22 cellular contexts compared by ENCODE assay signal in genomic region chr1:214417545-214418210, GRCh38.
DNase-seq lines count a peak whose midpoint lies in the region; ATAC-seq, FAIRE-seq and TF ChIP-seq lines count a peak whose summit lies in the region.
"Had no signal": no experiment of that assay in that cellular context is flagged by ENCODE, and none has a peak within 500 bp of the region (broad histone marks: within the 10 kb centered on the region; RNA-seq: fewer than 3 reads in every experiment).

No MANE protein-coding gene starts in this region.

- peaks cover 4% of the 10 kb centered on the region; the same call in 1 of the 2 replicates for H3K79me1 ChIP-seq in H1 (ENCODE audit: low read depth, low read length)

- H3K4ac ChIP-seq in H1 (replicated peaks; ENCODE audit: insufficient read length, low read depth, low read length) = no peak overlapping the region

- H3K23ac ChIP-seq in H1 (ENCODE audit: insufficient read length) = no peak overlapping the region

- peak overlapping the region; percentile 97 for H2AK5ac ChIP-seq in H1 (ENCODE audit: low read depth, low read length)

- H3K56ac ChIP-seq in H1 (replicated peaks; ENCODE audit: insufficient read length, low read depth, low read length) = no peak overlapping the region

- CTCF ChIA-PET in H1 (lab: Charles Lee; ENCODE audit: partially characterized antibody) = interaction anchor here (0.8 to 2.0 kb wide), 5 partner anchors 10 to 167 kb away, joined by 3 to 5 read pairs (median 3); no protein-coding TSS in a partner anchor

- peak overlapping the region; percentile 46; the same call in 1 of the 2 replicates for H4K8ac ChIP-seq in H1 (ENCODE audit: extremely low read depth, insufficient read depth, low read length)

- TF ChIP-seq POLR2A in H1 (IDR thresholded peaks at IDR 0.05; ENCODE audit: control extremely low read depth in 1 of 2, low read depth in 2 of 2, low read length in 2 of 2) = no peak
- no peak for TF ChIP-seq POLR2A in gastrocnemius medialis (IDR thresholded peaks at IDR 0.05)

- H3K27ac ChIP-seq in HUES6 (ENCODE audit: low read depth, low read length) = peak overlapping the region; percentile 22; the same call in 1 of the 2 replicates
- 0 out of 2 replicates have a peak overlapping the region, but pooled peaks have one; percentile 47 for H3K27ac ChIP-seq in H1 (ENCODE audit: low read depth, low read length)
- H3K27ac ChIP-seq in gastrocnemius medialis = peak overlapping the region; percentile 38 to 61 (median 48)

- H3K23me2 ChIP-seq in H1 (ENCODE audit: low read depth, low read length) = no peaks in the 10 kb centered on the region

- peaks cover 50% of the 10 kb centered on the region for H3K4me1 ChIP-seq in HUES6 (ENCODE audit: control insufficient read depth, insufficient read depth, low read length)
- H3K4me1 ChIP-seq in H1 (replicated peaks in 1 of 4; ENCODE audit: control insufficient read depth in 3 of 4, insufficient read depth in 4 of 4, low read length in 3 of 4) = peaks cover 2 to 12% (median 7%) of the 10 kb centered on the region in 4 experiments; a peak in 4 of 7 replicates
- H3K4me1 ChIP-seq in gastrocnemius medialis = peaks cover 59 to 70% of the 10 kb centered on the region in 2 donors

- intact Hi-C loops in gastrocnemius medialis (cut with DNase I; ENCODE audit: low total_unique reads) = no loop called here

- DNase-seq in H1 (ENCODE audit: low read depth in 1 of 2, low spot score in 2 of 2) (no peak), gastrocnemius medialis (no peak), AG08396 (ENCODE audit: low spot score) (no peak), amygdala (lab: John Stamatoyannopoulos, UW) (no peak), A172 (ENCODE audit: low spot score) (no peak)
- DNase-seq: activated CD4-positive, alpha-beta memory T cell treated with anti-CD3 and anti-CD28 coated beads for 36 hours; activated naive CD8-positive, alpha-beta T cell treated with anti-CD3 and anti-CD28 coated beads for 36 hours; activated T-cell treated with anti-CD3 and anti-CD28 coated beads, Interleukin-2, amount 50 U/mL, for 72 hours; C1 segment of cervical spinal cord; effector CD8-positive, alpha-beta T cell; GOT3; hippocampal formation; KG1; kidney; midbrain; NCI-H1417; NCI-H2171; NCI-H82; stimulated activated CD4-positive, alpha-beta T cell treated with anti-CD3 and anti-CD28 coated beads, Interleukin-1b, Interleukin-23, amount 100 ng/mL, for 48 hours had no signal

- H3K18ac ChIP-seq in H1 (ENCODE audit: extremely low read depth, low read length) = peak overlapping the region; percentile 88

- H3K4me3 ChIP-seq in HUES6 (ENCODE audit: low read depth, low read length) (no peak overlapping the region), H1 (ENCODE audit: extremely low read depth in 1 of 4, insufficient read depth in 2 of 4, low read depth in 3 of 4, low read length in 4 of 4) (no peak overlapping the region), gastrocnemius medialis (no peak overlapping the region)
- H3K4me3 ChIP-seq: right atrium auricular region had no signal

- H2BK5ac ChIP-seq in H1 (ENCODE audit: low read depth, low read length) = peak overlapping the region; percentile 20; the same call in 1 of the 2 replicates

- H3K36me3 ChIP-seq in HUES6 (ENCODE audit: control insufficient read depth, insufficient read depth, low read length) (no peaks in the 10 kb centered on the region), H1 (ENCODE audit: control insufficient read depth in 2 of 4, insufficient read depth in 4 of 4, low read length in 3 of 4) (no peaks in the 10 kb centered on the region), gastrocnemius medialis (no peaks in the 10 kb centered on the region)
- H3K36me3 ChIP-seq: right atrium auricular region had no signal

- no peak for TF ChIP-seq EP300 in H1 (IDR thresholded peaks at IDR 0.05; ENCODE audit: borderline replicate concordance in 1 of 2, low read depth in 2 of 2, low read length in 2 of 2)

- no peak overlapping the region for H2BK120ac ChIP-seq in H1 (replicated peaks; ENCODE audit: low read depth, low read length)

- FAIRE-seq in H1 (lab: Jason Lieb, UNC) = no peak
- FAIRE-seq: kidney had no signal

- H4K20me1 ChIP-seq in H1 (replicated peaks in 1 of 2; ENCODE audit: control insufficient read depth in 1 of 2, insufficient read depth in 2 of 2, low read length in 2 of 2) = no peaks in the 10 kb centered on the region

- 85% methylated on average over 9 of the region's 9 CpGs; no CpG with 5 or more reads in 1 of the 2 experiments for WGBS in H1 (ENCODE audit: extremely low coverage in 1 of 2, insufficient coverage in 1 of 2, insufficient read length in 1 of 2, insufficient replicate concordance in 2 of 2, low coverage in 1 of 2, low lambda C conversion rate in 2 of 2, missing lambda C conversion rate in 1 of 2), 2 experiments

- no peak overlapping the region for H3K4me2 ChIP-seq in H1 (ENCODE audit: insufficient read depth in 1 of 2, low read depth in 2 of 2, low read length in 2 of 2)

- POLR2A ChIA-PET in H1 (lab: Charles Lee; ENCODE audit: partially characterized antibody) = interaction anchor here (1.1 to 1.8 kb wide), 2 partner anchors 11 to 20 kb away, joined by 3 to 4 read pairs; no protein-coding TSS in a partner anchor

- H3K9me3 ChIP-seq in HUES6 (ENCODE audit: control insufficient read depth, insufficient read depth, low read depth, low read length) = no peaks in the 10 kb centered on the region
- no peaks in the 10 kb centered on the region for H3K9me3 ChIP-seq in H1 (ENCODE audit: insufficient read depth in 2 of 2, low read depth in 1 of 2, low read length in 1 of 2)
- no peaks in the 10 kb centered on the region for H3K9me3 ChIP-seq in gastrocnemius medialis
- H3K9me3 ChIP-seq: right atrium auricular region had no signal

- TF ChIP-seq CTCF in H1 (IDR thresholded peaks at IDR 0.05; ENCODE audit: control extremely low read depth in 1 of 3, insufficient read depth in 1 of 3, low read depth in 1 of 3, low read length in 3 of 3) = no peak
- TF ChIP-seq CTCF in gastrocnemius medialis (IDR thresholded peaks at IDR 0.05 in 4 of 5, conservative IDR thresholded peaks at IDR 0.05 in 1 of 5) = no peak

- peak overlapping the region; percentile 63 for H2BK12ac ChIP-seq in H1 (ENCODE audit: low read depth, low read length)

- H3K14ac ChIP-seq in H1 (ENCODE audit: insufficient read length) = no peak overlapping the region

- no peak overlapping the region for H3K9ac ChIP-seq in HUES6 (ENCODE audit: low read length)
- H3K9ac ChIP-seq in H1 (replicated peaks in 1 of 4; ENCODE audit: extremely low read depth in 1 of 4, low read depth in 3 of 4, low read length in 3 of 4) = no peak overlapping the region

- H4K91ac ChIP-seq in H1 (replicated peaks; ENCODE audit: insufficient read length, low read length) = no peak overlapping the region

- H3K27me3 ChIP-seq in HUES6 (ENCODE audit: control insufficient read depth, insufficient read depth, low read length) = no peaks in the 10 kb centered on the region
- H3K27me3 ChIP-seq in H1 (replicated peaks in 1 of 4; ENCODE audit: control insufficient read depth in 3 of 4, extremely low read depth in 1 of 4, insufficient read depth in 3 of 4, low read length in 3 of 4) = no peaks in the 10 kb centered on the region
- no peaks in the 10 kb centered on the region for H3K27me3 ChIP-seq in gastrocnemius medialis
- H3K27me3 ChIP-seq: right atrium auricular region had no signal

- no peak overlapping the region for H4K5ac ChIP-seq in H1 (ENCODE audit: insufficient read length, low read depth, low read length)

- ATAC-seq in GM18868 (IDR thresholded peaks at IDR 0.05; ENCODE audit: unreplicated experiment) = peak; percentile 7
- no peak for ATAC-seq in gastrocnemius medialis

- no peak overlapping the region for H2AFZ ChIP-seq in H1 (ENCODE audit: low read length)

- H2BK20ac ChIP-seq in H1 (ENCODE audit: low read length) = no peak overlapping the region; the same call in 1 of the 2 replicates

- H2BK15ac ChIP-seq in H1 (ENCODE audit: low read length) = peak overlapping the region; percentile 62; the same call in 1 of the 2 replicates

- TF ChIP-seq RAD21 in H1 (IDR thresholded peaks at IDR 0.05 in 1 of 2, conservative IDR thresholded peaks at IDR 0.05 in 1 of 2; ENCODE audit: low read depth in 2 of 2, low read length in 2 of 2) = no peak

- in situ Hi-C loops in gastrocnemius medialis (cut with MboI; ENCODE audit: low sequenced_read_pairs in 4 of 4) = no loop called here

- H3K79me2 ChIP-seq in H1 (ENCODE audit: control insufficient read depth in 1 of 2, insufficient read depth in 2 of 2, low read length in 2 of 2) = peaks cover 0 to 42% of the 10 kb centered on the region in 2 experiments; a peak in 2 of 4 replicates

TF ChIP-seq in H1, 55 proteins besides CTCF, POLR2A, EP300 and RAD21 (continues in another document):
- TF ChIP-seq YY1 (IDR thresholded peaks at IDR 0.05; ENCODE audit: low read depth, low read length) = no peak
- TF ChIP-seq NANOG (IDR thresholded peaks at IDR 0.05; ENCODE audit: insufficient read depth, low read depth, low read length, poor library complexity, severe bottlenecking) = no peak
- no peak for TF ChIP-seq RFX5 (IDR thresholded peaks at IDR 0.05; ENCODE audit: borderline replicate concordance, low read depth, low read length)
- no peak for TF ChIP-seq CEBPB (IDR thresholded peaks at IDR 0.05; ENCODE audit: low read depth, low read length)
- TF ChIP-seq, protein P1, sequence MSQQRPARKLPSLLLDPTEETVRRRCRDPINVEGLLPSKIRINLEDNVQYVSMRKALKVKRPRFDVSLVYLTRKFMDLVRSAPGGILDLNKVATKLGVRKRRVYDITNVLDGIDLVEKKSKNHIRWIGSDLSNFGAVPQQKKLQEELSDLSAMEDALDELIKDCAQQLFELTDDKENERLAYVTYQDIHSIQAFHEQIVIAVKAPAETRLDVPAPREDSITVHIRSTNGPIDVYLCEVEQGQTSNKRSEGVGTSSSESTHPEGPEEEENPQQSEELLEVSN (IDR thresholded peaks at IDR 0.05) = no peak
- no peak for TF ChIP-seq JUN (IDR thresholded peaks at IDR 0.05; ENCODE audit: low read depth, low read length)
- TF ChIP-seq, protein P2, sequence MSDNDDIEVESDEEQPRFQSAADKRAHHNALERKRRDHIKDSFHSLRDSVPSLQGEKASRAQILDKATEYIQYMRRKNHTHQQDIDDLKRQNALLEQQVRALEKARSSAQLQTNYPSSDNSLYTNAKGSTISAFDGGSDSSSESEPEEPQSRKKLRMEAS (IDR thresholded peaks at IDR 0.05) = no peak
- no peak for TF ChIP-seq MAFK (IDR thresholded peaks at IDR 0.05; ENCODE audit: low read depth, low read length)
- no peak for TF ChIP-seq SIX5 (IDR thresholded peaks at IDR 0.05; ENCODE audit: low read depth, low read length)
- TF ChIP-seq, protein P3, sequence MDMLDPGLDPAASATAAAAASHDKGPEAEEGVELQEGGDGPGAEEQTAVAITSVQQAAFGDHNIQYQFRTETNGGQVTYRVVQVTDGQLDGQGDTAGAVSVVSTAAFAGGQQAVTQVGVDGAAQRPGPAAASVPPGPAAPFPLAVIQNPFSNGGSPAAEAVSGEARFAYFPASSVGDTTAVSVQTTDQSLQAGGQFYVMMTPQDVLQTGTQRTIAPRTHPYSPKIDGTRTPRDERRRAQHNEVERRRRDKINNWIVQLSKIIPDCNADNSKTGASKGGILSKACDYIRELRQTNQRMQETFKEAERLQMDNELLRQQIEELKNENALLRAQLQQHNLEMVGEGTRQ (IDR thresholded peaks at IDR 0.05; ENCODE audit: low read length) = no peak
- no peak for TF ChIP-seq POLR2AphosphoS5 (IDR thresholded peaks at IDR 0.05; ENCODE audit: low read depth, low read length)
- TF ChIP-seq FOSL1 (IDR thresholded peaks at IDR 0.05; ENCODE audit: insufficient read depth, low read depth, low read length) = no peak
